In the genomic region with DNA sequence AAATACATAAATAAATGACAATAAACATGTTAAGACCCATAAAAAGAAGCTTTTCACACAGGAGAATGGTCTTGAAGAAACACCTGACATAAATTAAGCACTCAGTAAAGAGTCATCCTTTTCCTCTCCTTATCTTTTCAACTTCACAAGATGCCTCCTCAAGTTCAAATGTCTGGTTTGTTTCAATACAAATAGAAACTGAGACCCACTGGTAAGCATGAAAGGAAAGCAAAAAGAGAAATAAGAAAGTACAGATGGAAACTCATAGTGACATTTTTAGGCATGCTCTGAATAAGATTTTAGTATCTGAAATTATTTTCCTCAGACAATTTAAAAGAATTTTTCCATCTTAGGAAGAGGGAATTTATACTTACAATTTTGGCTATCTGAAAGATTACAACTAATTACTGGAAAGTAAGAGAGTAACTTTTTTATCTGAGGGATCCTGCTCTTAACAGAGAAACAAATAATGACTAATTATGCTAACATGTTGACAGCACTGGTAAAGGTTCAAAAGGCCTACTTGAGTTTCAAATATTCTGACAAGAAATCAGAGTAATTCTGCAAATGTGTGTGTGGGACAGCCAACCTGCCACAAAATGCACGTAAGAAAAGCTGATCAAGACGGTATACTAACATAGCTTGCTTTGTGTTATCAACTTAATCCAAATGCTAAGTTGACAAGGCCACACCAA, we compare ENCODE assay signal across 1 cellular context.
TF ChIP-seq lines count a peak whose summit lies in the region.

No MANE protein-coding gene starts in this region.

TF ChIP-seq in GM23338, 12 proteins besides CTCF, POLR2A, EP300 and RAD21 (continued from another document):
- TF ChIP-seq, protein P1, sequence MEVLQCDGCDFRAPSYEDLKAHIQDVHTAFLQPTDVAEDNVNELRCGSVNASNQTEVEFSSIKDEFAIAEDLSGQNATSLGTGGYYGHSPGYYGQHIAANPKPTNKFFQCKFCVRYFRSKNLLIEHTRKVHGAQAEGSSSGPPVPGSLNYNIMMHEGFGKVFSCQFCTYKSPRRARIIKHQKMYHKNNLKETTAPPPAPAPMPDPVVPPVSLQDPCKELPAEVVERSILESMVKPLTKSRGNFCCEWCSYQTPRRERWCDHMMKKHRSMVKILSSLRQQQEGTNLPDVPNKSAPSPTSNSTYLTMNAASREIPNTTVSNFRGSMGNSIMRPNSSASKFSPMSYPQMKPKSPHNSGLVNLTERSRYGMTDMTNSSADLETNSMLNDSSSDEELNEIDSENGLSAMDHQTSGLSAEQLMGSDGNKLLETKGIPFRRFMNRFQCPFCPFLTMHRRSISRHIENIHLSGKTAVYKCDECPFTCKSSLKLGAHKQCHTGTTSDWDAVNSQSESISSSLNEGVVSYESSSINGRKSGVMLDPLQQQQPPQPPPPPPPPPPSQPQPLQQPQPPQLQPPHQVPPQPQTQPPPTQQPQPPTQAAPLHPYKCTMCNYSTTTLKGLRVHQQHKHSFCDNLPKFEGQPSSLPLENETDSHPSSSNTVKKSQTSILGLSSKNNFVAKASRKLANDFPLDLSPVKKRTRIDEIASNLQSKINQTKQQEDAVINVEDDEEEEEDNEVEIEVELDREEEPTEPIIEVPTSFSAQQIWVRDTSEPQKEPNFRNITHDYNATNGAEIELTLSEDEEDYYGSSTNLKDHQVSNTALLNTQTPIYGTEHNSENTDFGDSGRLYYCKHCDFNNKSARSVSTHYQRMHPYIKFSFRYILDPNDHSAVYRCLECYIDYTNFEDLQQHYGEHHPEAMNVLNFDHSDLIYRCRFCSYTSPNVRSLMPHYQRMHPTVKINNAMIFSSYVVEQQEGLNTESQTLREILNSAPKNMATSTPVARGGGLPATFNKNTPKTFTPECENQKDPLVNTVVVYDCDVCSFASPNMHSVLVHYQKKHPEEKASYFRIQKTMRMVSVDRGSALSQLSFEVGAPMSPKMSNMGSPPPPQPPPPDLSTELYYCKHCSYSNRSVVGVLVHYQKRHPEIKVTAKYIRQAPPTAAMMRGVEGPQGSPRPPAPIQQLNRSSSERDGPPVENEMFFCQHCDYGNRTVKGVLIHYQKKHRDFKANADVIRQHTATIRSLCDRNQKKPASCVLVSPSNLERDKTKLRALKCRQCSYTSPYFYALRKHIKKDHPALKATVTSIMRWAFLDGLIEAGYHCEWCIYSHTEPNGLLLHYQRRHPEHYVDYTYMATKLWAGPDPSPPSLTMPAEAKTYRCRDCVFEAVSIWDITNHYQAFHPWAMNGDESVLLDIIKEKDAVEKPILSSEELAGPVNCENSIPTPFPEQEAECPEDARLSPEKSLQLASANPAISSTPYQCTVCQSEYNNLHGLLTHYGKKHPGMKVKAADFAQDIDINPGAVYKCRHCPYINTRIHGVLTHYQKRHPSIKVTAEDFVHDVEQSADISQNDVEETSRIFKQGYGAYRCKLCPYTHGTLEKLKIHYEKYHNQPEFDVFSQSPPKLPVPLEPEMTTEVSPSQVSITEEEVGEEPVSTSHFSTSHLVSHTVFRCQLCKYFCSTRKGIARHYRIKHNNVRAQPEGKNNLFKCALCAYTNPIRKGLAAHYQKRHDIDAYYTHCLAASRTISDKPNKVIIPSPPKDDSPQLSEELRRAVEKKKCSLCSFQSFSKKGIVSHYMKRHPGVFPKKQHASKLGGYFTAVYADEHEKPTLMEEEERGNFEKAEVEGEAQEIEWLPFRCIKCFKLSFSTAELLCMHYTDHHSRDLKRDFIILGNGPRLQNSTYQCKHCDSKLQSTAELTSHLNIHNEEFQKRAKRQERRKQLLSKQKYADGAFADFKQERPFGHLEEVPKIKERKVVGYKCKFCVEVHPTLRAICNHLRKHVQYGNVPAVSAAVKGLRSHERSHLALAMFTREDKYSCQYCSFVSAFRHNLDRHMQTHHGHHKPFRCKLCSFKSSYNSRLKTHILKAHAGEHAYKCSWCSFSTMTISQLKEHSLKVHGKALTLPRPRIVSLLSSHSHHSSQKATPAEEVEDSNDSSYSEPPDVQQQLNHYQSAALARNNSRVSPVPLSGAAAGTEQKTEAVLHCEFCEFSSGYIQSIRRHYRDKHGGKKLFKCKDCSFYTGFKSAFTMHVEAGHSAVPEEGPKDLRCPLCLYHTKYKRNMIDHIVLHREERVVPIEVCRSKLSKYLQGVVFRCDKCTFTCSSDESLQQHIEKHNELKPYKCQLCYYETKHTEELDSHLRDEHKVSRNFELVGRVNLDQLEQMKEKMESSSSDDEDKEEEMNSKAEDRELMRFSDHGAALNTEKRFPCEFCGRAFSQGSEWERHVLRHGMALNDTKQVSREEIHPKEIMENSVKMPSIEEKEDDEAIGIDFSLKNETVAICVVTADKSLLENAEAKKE (CRISPR knock-in tag; IDR thresholded peaks at IDR 0.05): no peak
- TF ChIP-seq CREB1 (CRISPR knock-in tag; IDR thresholded peaks at IDR 0.05; ENCODE audit: low read depth) (no peak), REST (IDR thresholded peaks at IDR 0.05; ENCODE audit: unreplicated experiment) (no peak), STAT1 (IDR thresholded peaks at IDR 0.05; ENCODE audit: unreplicated experiment) (no peak), ZNF331 (CRISPR knock-in tag; IDR thresholded peaks at IDR 0.05; ENCODE audit: low read depth) (no peak), NANOG (IDR thresholded peaks at IDR 0.05; ENCODE audit: borderline replicate concordance) (no peak), POLR2AphosphoS5 (IDR thresholded peaks at IDR 0.05; ENCODE audit: low read depth) (no peak)
TF ChIP-seq in GM23338: peak in this region for 0.
